In the genomic region with DNA sequence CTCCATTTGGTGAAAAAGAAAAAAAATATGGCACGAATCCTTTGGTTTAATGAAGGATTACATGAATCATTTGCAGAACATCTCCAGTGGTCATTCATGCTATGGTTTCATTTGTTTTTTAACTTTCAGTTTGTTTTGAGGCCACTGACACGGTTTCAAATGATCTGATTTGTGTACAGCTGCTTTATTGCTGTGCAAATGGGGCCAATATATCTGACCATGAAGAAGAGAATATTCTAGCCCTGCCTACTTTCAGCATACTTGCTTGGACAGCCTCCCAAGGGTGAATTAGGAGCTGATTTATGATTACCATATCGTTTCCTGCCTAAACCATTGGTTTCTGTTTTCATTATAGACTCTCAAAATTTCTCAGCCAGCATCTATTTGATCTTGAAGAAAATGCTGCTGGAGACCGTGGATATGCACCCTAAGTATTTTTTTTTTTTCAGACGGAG, we compare ENCODE assay signal across 10 cellular contexts. TPM values are rescaled to one million over a fixed set of nuclear protein-coding genes. Genes with fewer than 3 reads are reported as not detected.
DNase-seq lines count a peak whose midpoint lies in the region; ATAC-seq and TF ChIP-seq lines count a peak whose summit lies in the region.
"Had no signal": no experiment of that assay in that cellular context is flagged by ENCODE, and none has a peak within 500 bp of the region (broad histone marks: within the 10 kb centered on the region; RNA-seq: fewer than 3 reads in every experiment).

No MANE protein-coding gene starts in this region.

- H3K27me3 ChIP-seq in testis (no peaks in the 10 kb centered on the region), WERI-Rb-1 (ENCODE audit: insufficient read depth, low read depth, severe bottlenecking) (no peaks in the 10 kb centered on the region)

- no peaks in the 10 kb centered on the region for H3K27me3 Mint-ChIP-seq in activated T-cell treated with anti-CD3 and anti-CD28 coated beads, Interleukin-2, amount 50 U/mL, for 4 hours (ENCODE audit: low read depth)
- H3K27me3 Mint-ChIP-seq in central memory CD8-positive, alpha-beta T cell, result no peaks in the 10 kb centered on the region
- H3K27me3 Mint-ChIP-seq: CD4-positive, alpha-beta T cell had no signal

- peak overlapping the region; percentile 4 for H3K4me3 Mint-ChIP-seq in activated T-cell treated with anti-CD3 and anti-CD28 coated beads, Interleukin-2, amount 50 U/mL, for 4 hours
- peak overlapping the region; percentile 18 for H3K4me3 Mint-ChIP-seq in central memory CD8-positive, alpha-beta T cell
- H3K4me3 Mint-ChIP-seq: CD4-positive, alpha-beta T cell had no signal

- no peaks in the 10 kb centered on the region for H3K9me3 Mint-ChIP-seq in activated T-cell treated with anti-CD3 and anti-CD28 coated beads, Interleukin-2, amount 50 U/mL, for 4 hours
- peaks cover 6% of the 10 kb centered on the region for H3K9me3 Mint-ChIP-seq in central memory CD8-positive, alpha-beta T cell
- H3K9me3 Mint-ChIP-seq: CD4-positive, alpha-beta T cell had no signal

- no peak for DNase-seq in activated T-cell treated with anti-CD3 and anti-CD28 coated beads, Interleukin-2, amount 50 U/mL, for 4 hours
- no peak for DNase-seq in activated T-cell treated with anti-CD3 and anti-CD28 coated beads, Interleukin-2, amount 50 U/mL, for 48 hours
- no peak for DNase-seq in central memory CD8-positive, alpha-beta T cell (ENCODE audit: low spot score in 2 of 2)
- DNase-seq in testis (no peak), WERI-Rb-1 (no peak)
- no peak for DNase-seq in stimulated activated CD4-positive, alpha-beta T cell treated with anti-CD3 and anti-CD28 coated beads, Interleukin-12 subunit alpha, Interleukin-12 subunit beta, amount 100 ng/mL, for 4 hours
- DNase-seq: CD4-positive, alpha-beta T cell had no signal

- no peaks in the 10 kb centered on the region for H3K4me1 ChIP-seq in testis

- H3K36me3 ChIP-seq in testis (ENCODE audit: low read depth, missing control alignments), result no peaks in the 10 kb centered on the region
- H3K36me3 ChIP-seq in WERI-Rb-1, result no peaks in the 10 kb centered on the region

- TF ChIP-seq CTCF in testis (IDR thresholded peaks at IDR 0.05), result no peak
- TF ChIP-seq CTCF in WERI-Rb-1 (IDR thresholded peaks at IDR 0.05; ENCODE audit: low read depth, low read length), result no peak

- no peaks in the 10 kb centered on the region for H3K36me3 Mint-ChIP-seq in activated T-cell treated with anti-CD3 and anti-CD28 coated beads, Interleukin-2, amount 50 U/mL, for 4 hours (ENCODE audit: insufficient read depth)
- H3K36me3 Mint-ChIP-seq in central memory CD8-positive, alpha-beta T cell (ENCODE audit: insufficient read depth), result no peaks in the 10 kb centered on the region

- H3K9me3 ChIP-seq in testis, result no peaks in the 10 kb centered on the region
- H3K9me3 ChIP-seq in WERI-Rb-1 (ENCODE audit: severe bottlenecking), result no peaks in the 10 kb centered on the region

- ATAC-seq in activated T-cell treated with anti-CD3 and anti-CD28 coated beads, Interleukin-2, amount 50 U/mL, for 4 hours, result no peak
- ATAC-seq in HG02973 (IDR thresholded peaks at IDR 0.05; ENCODE audit: unreplicated experiment) (peak; percentile 41), HG02970 (IDR thresholded peaks at IDR 0.05; ENCODE audit: low FRiP score, unreplicated experiment) (no peak)
- peak; percentile 24 for ATAC-seq in central memory CD8-positive, alpha-beta T cell (replicated peaks; ENCODE audit: extremely low read depth, poor library complexity, severe bottlenecking)

- peaks cover 9% of the 10 kb centered on the region for H3K4me1 Mint-ChIP-seq in activated T-cell treated with anti-CD3 and anti-CD28 coated beads, Interleukin-2, amount 50 U/mL, for 4 hours (ENCODE audit: low read depth)
- H3K4me1 Mint-ChIP-seq in central memory CD8-positive, alpha-beta T cell, result peaks cover 5% of the 10 kb centered on the region

- intact Hi-C loops in testis (cut with DNase I; ENCODE audit: low total_unique reads), result no loop called here

- no peak for TF ChIP-seq POLR2A in testis (IDR thresholded peaks at IDR 0.05)

- WGBS in testis, 2 donors, result 41 to 46% methylated on average over 5 of the region's 5 CpGs

- H3K27ac Mint-ChIP-seq in central memory CD8-positive, alpha-beta T cell (ENCODE audit: low read depth), result no peak overlapping the region
- H3K27ac Mint-ChIP-seq: CD4-positive, alpha-beta T cell had no signal

- H3K27ac ChIP-seq in testis (peak overlapping the region; percentile 14 to 16), WERI-Rb-1 (no peak overlapping the region)
- H3K27ac ChIP-seq: epithelial cell of prostate had no signal

- H3K4me3 ChIP-seq in testis (no peak overlapping the region), WERI-Rb-1 (ENCODE audit: low read depth, low read length) (no peak overlapping the region)

RNA-seq across cellular contexts. Expression of a gene that starts 30.7 kb away (rescaled TPM):
- total RNA-seq in activated T-cell treated with anti-CD3 and anti-CD28 coated beads, Interleukin-2, amount 50 U/mL, for 4 hours, result under 1 TPM; 0.30 to 0.53 (median 0.49) TPM
- total RNA-seq in testis, result 100 to 1,000 TPM; 110 to 138 TPM
- polyA plus RNA-seq in testis (ENCODE audit: insufficient read depth, low read depth, low replicate concordance), result 124 TPM
- total RNA-seq: CD4-positive, alpha-beta T cell had no signal

Comparison
In these comparisons a context has a peak if more than half of its experiments do, and no peak if none do; other contexts are left out.
1. ATAC-seq: peak in HG02973 (single experiment) and central memory CD8-positive, alpha-beta T cell (single experiment); none in activated T-cell treated with anti-CD3 and anti-CD28 coated beads, Interleukin-2, amount 50 U/mL, for 4 hours (0 of 2) and HG02970 (single experiment).
2. RNA of a gene that starts 30.7 kb away (total RNA-seq): 110 to 138 TPM in testis; 0.30 to 0.53 TPM in activated T-cell treated with anti-CD3 and anti-CD28 coated beads, Interleukin-2, amount 50 U/mL, for 4 hours; every median in the first group is over 10 times any median in the second.